ENCODE assay signal across 2 cellular contexts in genomic region chr21:43923391-43923790, GRCh38.
TF ChIP-seq lines count a peak whose summit lies in the region.

No MANE protein-coding gene starts in this region.

TF ChIP-seq in liver, 16 proteins besides CTCF, POLR2A, EP300 and RAD21:
- TF ChIP-seq REST (IDR thresholded peaks at IDR 0.05) (no peak), SP1 (IDR thresholded peaks at IDR 0.05) (peak; percentile 29), FOXA2 (IDR thresholded peaks at IDR 0.05) (no peak), HNF4G (IDR thresholded peaks at IDR 0.05) (no peak), EGR1 (IDR thresholded peaks at IDR 0.05; ENCODE audit: low read depth in 2 of 2) (no peak), ZBTB33 (IDR thresholded peaks at IDR 0.05) (no peak), JUND (IDR thresholded peaks at IDR 0.05) (no peak), NR2F2 (IDR thresholded peaks at IDR 0.05) (no peak), YY1 (IDR thresholded peaks at IDR 0.05) (no peak), ATF3 (IDR thresholded peaks at IDR 0.05) (no peak), HNF4A (conservative IDR thresholded peaks at IDR 0.05) (peak; percentile 16 to 61), RXRA (IDR thresholded peaks at IDR 0.05) (peak; percentile 45 to 76), MAX (IDR thresholded peaks at IDR 0.05) (no peak), GABPA (IDR thresholded peaks at IDR 0.05 in 1 of 2, conservative IDR thresholded peaks at IDR 0.05 in 1 of 2) (no peak), FOXA1 (IDR thresholded peaks at IDR 0.05) (no peak), TAF1 (conservative IDR thresholded peaks at IDR 0.05) (no peak)

TF ChIP-seq in HepG2, 621 proteins besides CTCF, POLR2A, EP300 and RAD21 (continued from another document):
- no peak for TF ChIP-seq DZIP1 (CRISPR knock-in tag; IDR thresholded peaks at IDR 0.05)
